In genomic region chr10:63539994-63540393, GRCh38 we compare ENCODE assay signal across 25 cellular contexts.
"Had no signal": no experiment of that assay in that cellular context is flagged by ENCODE, and none has a peak within 500 bp of the region (broad histone marks: within the 10 kb centered on the region; RNA-seq: fewer than 3 reads in every experiment).

No MANE protein-coding gene starts in this region.

- H3K27me3 ChIP-seq: body of pancreas, foreskin keratinocyte, hepatocyte, ovary, upper lobe of left lung had no signal

- H3K4me1 ChIP-seq: prostate gland had no signal

- ATAC-seq: activated T-cell treated with anti-CD3 and anti-CD28 coated beads, Interleukin-2, amount 50 U/mL, for 72 hours; body of pancreas; foreskin keratinocyte; natural killer cell had no signal

- H3K36me3 ChIP-seq: left ventricle myocardium inferior, ovary, prostate gland, thoracic aorta, upper lobe of left lung had no signal

- H3K9me3 ChIP-seq: body of pancreas, left ventricle myocardium inferior, ovary, prostate gland, thoracic aorta, upper lobe of left lung had no signal

- H3K4me3 ChIP-seq: body of pancreas, hepatocyte, left ventricle myocardium inferior, ovary, prostate gland, thoracic aorta, upper lobe of left lung had no signal

- H3K27ac ChIP-seq: body of pancreas, foreskin keratinocyte, hepatocyte, left ventricle myocardium inferior, ovary, prostate gland, thoracic aorta, upper lobe of left lung had no signal

- DNase-seq: activated CD4-positive, alpha-beta memory T cell treated with anti-CD3 and anti-CD28 coated beads for 36 hours; activated CD4-positive, alpha-beta T cell treated with anti-CD3 and anti-CD28 coated beads for 48 hours; activated CD4-positive, CD25-positive, alpha-beta regulatory T cell; activated effector memory CD4-positive, alpha-beta T cell treated with Interleukin-2 at 50 U/mL for 16 hours; activated naive CD4-positive, alpha-beta T cell treated with anti-CD3 and anti-CD28 coated beads, Interleukin-2, amount 10 ng/mL, durations not matched to agents 7 days and 5 days; activated T-cell treated with anti-CD3 and anti-CD28 coated beads, Interleukin-2, amount 50 U/mL, for 72 hours; anterior cingulate cortex; body of pancreas; effector CD4-positive, alpha-beta T cell; erythroblast; foreskin keratinocyte; immature natural killer cell; kidney glomerular epithelial cell; left ventricle myocardium inferior; midbrain; natural killer cell; ovary; stimulated activated CD4-positive, alpha-beta T cell treated with anti-CD3 and anti-CD28 coated beads, Interleukin-4, amount 100 ng/mL, for 24 hours; stimulated activated naive CD4-positive, alpha-beta T cell treated with Interleukin-2 at 50 U/mL for 16 hours; T-helper 1 cell; T-helper 9 cell; upper lobe of left lung had no signal
